10 cellular contexts compared by ENCODE assay signal in the genomic region with DNA sequence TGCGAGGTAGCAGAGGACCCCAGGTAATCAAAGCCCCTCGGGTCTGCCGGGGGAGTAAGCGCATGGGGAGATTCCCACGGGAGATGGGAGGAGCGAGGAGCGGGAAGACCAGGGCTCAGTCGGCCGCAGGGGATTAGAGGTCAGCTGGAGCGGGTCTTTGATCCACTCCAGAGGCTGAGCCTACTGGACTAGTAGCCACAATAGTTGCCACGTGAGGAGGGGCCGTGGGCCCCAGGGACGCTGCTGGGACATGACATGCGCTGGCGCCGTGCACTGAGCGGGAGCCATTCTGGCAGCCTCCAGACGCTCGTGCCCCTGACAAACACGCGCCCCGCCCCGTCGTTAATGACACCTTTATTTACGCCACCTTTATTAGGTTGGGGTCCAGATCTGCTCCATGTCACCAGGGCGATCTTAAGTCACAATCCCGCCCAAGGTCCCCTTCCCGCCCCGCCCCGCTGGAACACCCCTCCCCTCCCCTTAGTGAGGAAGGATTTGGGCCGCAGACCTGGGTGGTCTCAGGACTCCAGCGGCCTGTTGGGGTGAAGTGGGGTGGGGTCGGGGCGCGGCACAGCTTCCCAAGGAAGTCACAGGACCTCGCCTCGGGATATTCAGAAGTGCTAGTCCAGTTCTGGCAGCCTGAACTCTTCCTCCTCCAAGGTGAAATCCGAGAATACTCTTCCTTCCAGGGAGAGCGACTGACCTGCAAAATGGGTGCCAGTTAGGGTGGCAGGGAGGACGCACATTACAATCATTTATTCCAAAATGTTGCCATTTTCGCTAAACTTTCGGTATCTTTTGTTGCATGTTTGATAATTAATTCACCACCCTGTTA. TPM values are rescaled to one million over a fixed set of nuclear protein-coding genes. Genes with fewer than 3 reads are reported as not detected.
DNase-seq lines count a peak whose midpoint lies in the region; ATAC-seq, FAIRE-seq and TF ChIP-seq lines count a peak whose summit lies in the region.
"Had no signal": no experiment of that assay in that cellular context is flagged by ENCODE, and none has a peak within 500 bp of the region (broad histone marks: within the 10 kb centered on the region; RNA-seq: fewer than 3 reads in every experiment).

No MANE protein-coding gene starts in this region.

- H3K4me3 ChIP-seq in bronchial epithelial cell (ENCODE audit: low read depth, low read length), result peak overlapping the region; percentile 8
- peak overlapping the region; percentile 57 to 67 (median 61) for H3K4me3 ChIP-seq in subcutaneous abdominal adipose tissue (ENCODE audit: low read depth in 1 of 5, low read length in 5 of 5)

- ATAC-seq in memory B cell (ENCODE audit: low read depth), result no peak

- peak overlapping the region; percentile 83 for H3K4me3 Mint-ChIP-seq in T-helper 2 cell treated with Interferon-gamma antibody and Interleukin-4, amounts not matched to agents 5 μg/mL and 100 μg/mL, for 36 hours
- peak overlapping the region; percentile 67 for H3K4me3 Mint-ChIP-seq in memory B cell

- H3K9ac ChIP-seq in subcutaneous abdominal adipose tissue (ENCODE audit: low read length in 5 of 5), result peak overlapping the region in 2 of 5 donors; percentile 43 to 59

- H3K4me1 Mint-ChIP-seq in T-helper 2 cell treated with Interferon-gamma antibody and Interleukin-4, amounts not matched to agents 5 μg/mL and 100 μg/mL, for 36 hours (ENCODE audit: low read depth), result peaks cover 21% of the 10 kb centered on the region
- H3K4me1 Mint-ChIP-seq in memory B cell, result peaks cover 6% of the 10 kb centered on the region

- H3K27me3 ChIP-seq in bronchial epithelial cell (ENCODE audit: control insufficient read depth, insufficient read depth, low read length), result peaks cover 11% of the 10 kb centered on the region
- H3K27me3 ChIP-seq in subcutaneous abdominal adipose tissue (ENCODE audit: control insufficient read depth in 5 of 5, insufficient read depth in 4 of 5, low read length in 5 of 5), result peaks cover 7 to 34% (median 15%) of the 10 kb centered on the region in 5 donors

- H3K36me3 Mint-ChIP-seq in T-helper 2 cell treated with Interferon-gamma antibody and Interleukin-4, amounts not matched to agents 5 μg/mL and 100 μg/mL, for 36 hours (ENCODE audit: low read depth), result no peaks in the 10 kb centered on the region
- H3K36me3 Mint-ChIP-seq in memory B cell, result no peaks in the 10 kb centered on the region

- no peak for TF ChIP-seq CTCF in bronchial epithelial cell (IDR thresholded peaks at IDR 0.05; ENCODE audit: insufficient read depth, low read length, severe bottlenecking)

- peaks cover 2 to 15% (median 10%) of the 10 kb centered on the region in 5 donors for H3K4me1 ChIP-seq in subcutaneous abdominal adipose tissue (ENCODE audit: control insufficient read depth in 5 of 5, insufficient read depth in 5 of 5, low read length in 5 of 5)

- DNase-seq in T-helper 2 cell treated with Interferon-gamma antibody and Interleukin-4, amounts not matched to agents 5 μg/mL and 100 μg/mL, for 36 hours (ENCODE audit: low spot score), result no peak
- DNase-seq in T-helper 2 cell (no peak), bronchial epithelial cell (ENCODE audit: low read depth) (no peak), memory B cell (ENCODE audit: low spot score in 2 of 2) (no peak), NCI-H526 (lab: John Stamatoyannopoulos, UW) (no peak), kidney tubule cell (ENCODE audit: low spot score) (no peak), NCI-H187 (lab: John Stamatoyannopoulos, UW) (no peak)
- DNase-seq: SHP77 had no signal

- H3K27me3 Mint-ChIP-seq in T-helper 2 cell treated with Interferon-gamma antibody and Interleukin-4, amounts not matched to agents 5 μg/mL and 100 μg/mL, for 36 hours (ENCODE audit: low read depth), result peaks cover 7% of the 10 kb centered on the region
- peaks cover 32% of the 10 kb centered on the region for H3K27me3 Mint-ChIP-seq in memory B cell

- H3K9me3 ChIP-seq in subcutaneous abdominal adipose tissue (ENCODE audit: control insufficient read depth in 5 of 5, low read length in 5 of 5), result no peaks in the 10 kb centered on the region

- H3K36me3 ChIP-seq in bronchial epithelial cell (ENCODE audit: control insufficient read depth, insufficient read depth, low read length), result no peaks in the 10 kb centered on the region
- no peaks in the 10 kb centered on the region for H3K36me3 ChIP-seq in subcutaneous abdominal adipose tissue (ENCODE audit: control insufficient read depth in 5 of 5, insufficient read depth in 5 of 5, low read length in 5 of 5)

- peak overlapping the region; percentile 74 for H3K27ac Mint-ChIP-seq in T-helper 2 cell treated with Interferon-gamma antibody and Interleukin-4, amounts not matched to agents 5 μg/mL and 100 μg/mL, for 36 hours
- H3K27ac Mint-ChIP-seq in memory B cell, result no peak overlapping the region

- H3K27ac ChIP-seq in subcutaneous abdominal adipose tissue (ENCODE audit: low read depth, low read length), result no peak overlapping the region

- no peaks in the 10 kb centered on the region for H3K9me3 Mint-ChIP-seq in T-helper 2 cell treated with Interferon-gamma antibody and Interleukin-4, amounts not matched to agents 5 μg/mL and 100 μg/mL, for 36 hours
- H3K9me3 Mint-ChIP-seq in memory B cell, result no peaks in the 10 kb centered on the region

- FAIRE-seq in bronchial epithelial cell (lab: Jason Lieb, UNC), result no peak

RNA-seq across cellular contexts. Expression of gene PPY, which starts 15.0 kb away (rescaled TPM):
- not detected in 2 replicates for total RNA-seq in bronchial epithelial cell
- total RNA-seq: lung microvascular endothelial cell had no signal

RNA-seq across cellular contexts. Expression of gene MPP2, which starts 20.0 kb away (rescaled TPM):
- total RNA-seq in bronchial epithelial cell, result 0.13 and 0.26 TPM in 2 replicates

RNA-seq across cellular contexts. Expression of gene PYY, which starts 26.4 kb away (rescaled TPM):
- 0.26 and 0.79 TPM in 2 replicates for total RNA-seq in bronchial epithelial cell
- total RNA-seq: lung microvascular endothelial cell had no signal
